9 cellular contexts compared by ENCODE assay signal in the genomic region with DNA sequence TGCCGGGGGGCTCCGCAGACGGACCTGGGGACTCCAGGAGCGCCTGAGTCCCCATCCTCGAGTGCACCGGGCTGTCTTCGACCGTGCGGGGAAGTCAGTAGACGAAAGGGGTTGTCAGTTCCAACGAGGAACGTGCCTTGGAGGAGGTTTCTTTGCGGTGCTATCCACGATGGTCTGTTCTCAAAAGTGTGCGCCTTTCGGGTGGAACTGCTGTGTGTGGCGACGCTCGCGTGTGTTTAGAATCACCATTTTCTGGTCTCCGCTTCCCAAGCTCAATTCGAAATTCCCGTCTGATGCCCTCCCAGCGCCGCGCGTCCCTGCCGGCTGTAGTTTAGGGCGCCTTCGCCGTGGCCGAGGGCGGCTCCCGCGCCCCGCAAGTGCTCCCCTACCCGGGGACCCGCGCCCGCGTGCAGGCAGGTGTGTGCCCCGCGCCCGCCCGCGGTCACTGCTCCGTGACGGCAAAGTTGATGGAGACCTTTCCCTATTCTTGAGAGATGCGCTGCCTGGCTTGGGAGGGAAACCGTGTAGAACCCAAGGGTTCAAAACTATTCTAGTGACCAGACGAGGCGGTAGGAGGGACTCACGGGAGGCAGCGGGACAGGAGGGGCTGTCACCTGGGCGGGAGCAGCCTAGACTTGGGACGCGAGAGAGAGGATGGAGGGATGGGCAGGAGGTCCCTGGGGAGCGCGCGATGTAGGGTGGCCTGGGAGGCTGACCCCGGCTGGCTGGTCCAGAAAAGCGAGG. TPM values are rescaled to one million over a fixed set of nuclear protein-coding genes. Genes with fewer than 3 reads are reported as not detected.
DNase-seq lines count a peak whose midpoint lies in the region; ATAC-seq, FAIRE-seq and TF ChIP-seq lines count a peak whose summit lies in the region.
"Had no signal": no experiment of that assay in that cellular context is flagged by ENCODE, and none has a peak within 500 bp of the region (broad histone marks: within the 10 kb centered on the region; RNA-seq: fewer than 3 reads in every experiment).

No MANE protein-coding gene starts in this region.

- peak overlapping the region; percentile 97 for H3K4me2 ChIP-seq in astrocyte (ENCODE audit: low read length)

- no peaks in the 10 kb centered on the region for H3K79me2 ChIP-seq in astrocyte (ENCODE audit: insufficient read depth, low read length)

- H3K4me3 ChIP-seq in cardiac muscle cell: peak overlapping the region; percentile 83
- peak overlapping the region; percentile 67 for H3K4me3 ChIP-seq in astrocyte (ENCODE audit: insufficient read depth, low read depth, low read length)
- H3K4me3 ChIP-seq in suprapubic skin: peak overlapping the region; percentile 48

- no peak for TF ChIP-seq EP300 in suprapubic skin (IDR thresholded peaks at IDR 0.05)

- H3K27me3 Mint-ChIP-seq in astrocyte (ENCODE audit: low read depth, unreplicated experiment): peaks cover 26% of the 10 kb centered on the region

- no peaks in the 10 kb centered on the region for H3K9me3 ChIP-seq in cardiac muscle cell (ENCODE audit: low read depth)
- H3K9me3 ChIP-seq in astrocyte (ENCODE audit: insufficient read depth, low read depth, low read length): no peaks in the 10 kb centered on the region
- H3K9me3 ChIP-seq in suprapubic skin: no peaks in the 10 kb centered on the region

- WGBS in suprapubic skin: 10% methylated on average over 32 of the region's 62 CpGs

- H3K27ac Mint-ChIP-seq in astrocyte (ENCODE audit: unreplicated experiment): no peak overlapping the region
- H3K27ac Mint-ChIP-seq: activated B cell treated with CpG ODN at 0.5 μM for 24 hours had no signal

- peak overlapping the region; percentile 85 for H3K4me3 Mint-ChIP-seq in astrocyte (ENCODE audit: unreplicated experiment)
- H3K4me3 Mint-ChIP-seq: activated B cell treated with CpG ODN at 0.5 μM for 24 hours had no signal

- DNase-seq in cardiac muscle cell (ENCODE audit: low read depth in 1 of 2, low spot score in 1 of 2) (peak; percentile 26 to 40), Right ventricle myocardium inferior (ENCODE audit: missing footprints) (no peak), astrocyte (ENCODE audit: low read depth) (peak; percentile 20), inferior parietal cortex (ENCODE audit: extremely low spot score) (peak; percentile 21), suprapubic skin (ENCODE audit: low spot score in 2 of 2) (no peak)
- DNase-seq in activated CD4-positive, alpha-beta T cell treated with anti-CD3 and anti-CD28 coated beads for 1 hour: no peak
- DNase-seq: activated B cell treated with CpG ODN at 0.5 μM for 24 hours had no signal

- peaks cover 4% of the 10 kb centered on the region for H3K4me1 Mint-ChIP-seq in astrocyte (ENCODE audit: low read depth, unreplicated experiment)

- FAIRE-seq in astrocyte (lab: Jason Lieb, UNC): no peak

- peaks cover 3% of the 10 kb centered on the region for H3K9me3 Mint-ChIP-seq in astrocyte (ENCODE audit: unreplicated experiment)
- H3K9me3 Mint-ChIP-seq: activated B cell treated with CpG ODN at 0.5 μM for 24 hours had no signal

- TF ChIP-seq POLR2A in suprapubic skin (IDR thresholded peaks at IDR 0.05): no peak

- peak overlapping the region; percentile 59 for H3K9ac ChIP-seq in astrocyte (ENCODE audit: low read length)

- H3K27ac ChIP-seq in cardiac muscle cell (peak overlapping the region; percentile 74), astrocyte (ENCODE audit: low read depth, low read length) (no peak overlapping the region), suprapubic skin (no peak overlapping the region)

- H3K4me1 ChIP-seq in cardiac muscle cell (ENCODE audit: low read depth) (peaks cover 11% of the 10 kb centered on the region), astrocyte (ENCODE audit: insufficient read depth, low read length) (peaks cover 5% of the 10 kb centered on the region), suprapubic skin (peaks cover 21% of the 10 kb centered on the region)

- no peak for ATAC-seq in Right ventricle myocardium inferior
- ATAC-seq in HG02973 (IDR thresholded peaks at IDR 0.05; ENCODE audit: unreplicated experiment): no peak
- no peak for ATAC-seq in GM21447 (IDR thresholded peaks at IDR 0.05; ENCODE audit: unreplicated experiment)

- H3K36me3 ChIP-seq in cardiac muscle cell (no peaks in the 10 kb centered on the region), astrocyte (ENCODE audit: insufficient read depth, low read length) (no peaks in the 10 kb centered on the region), suprapubic skin (no peaks in the 10 kb centered on the region)

- peaks cover 3% of the 10 kb centered on the region for H3K36me3 Mint-ChIP-seq in astrocyte (ENCODE audit: low read depth, unreplicated experiment)

- no peaks in the 10 kb centered on the region for H4K20me1 ChIP-seq in astrocyte (ENCODE audit: insufficient read depth, low read length)

- H3K27me3 ChIP-seq in cardiac muscle cell: peaks cover 9% of the 10 kb centered on the region
- H3K27me3 ChIP-seq in astrocyte (ENCODE audit: insufficient read depth, low read length): peaks cover 16% of the 10 kb centered on the region
- H3K27me3 ChIP-seq in suprapubic skin: peaks cover 38% of the 10 kb centered on the region

- intact Hi-C loops in Right ventricle myocardium inferior (cut with DNase I): loop anchor here (5.0 to 10.0 kb wide), 2 partner anchors 239 to 683 kb away; no protein-coding TSS in a partner anchor

- peak overlapping the region; percentile 88 for H2AFZ ChIP-seq in astrocyte (ENCODE audit: low read depth, low read length)

- TF ChIP-seq CTCF in cardiac muscle cell (IDR thresholded peaks at IDR 0.05; ENCODE audit: low read depth, low read length): no peak
- no peak for TF ChIP-seq CTCF in astrocyte (IDR thresholded peaks at IDR 0.05; ENCODE audit: insufficient read depth, low read depth, low read length)
- TF ChIP-seq CTCF in suprapubic skin (IDR thresholded peaks at IDR 0.05): no peak

RNA-seq across cellular contexts. Expression of a gene that starts 1.0 kb away (rescaled TPM):
- total RNA-seq in cardiac muscle cell (8.1 and 13.9 TPM in 2 replicates), Right ventricle myocardium inferior (6.3 TPM), astrocyte (2.9 and 3.1 TPM in 2 replicates), suprapubic skin (under 1 TPM in 3 of 4 donors, not detected in 1; 0.21 to 0.80 (median 0.42) TPM)
- polyA plus RNA-seq in cardiac muscle cell: 13.2 and 25.2 TPM in 2 replicates
- total RNA-seq: activated B cell treated with CpG ODN at 0.5 μM for 24 hours had no signal

Comparison
In these comparisons a context has a peak if more than half of its experiments do, and no peak if none do; other contexts are left out.
1. DNase-seq: peak in cardiac muscle cell (2 of 2), astrocyte (single experiment) and inferior parietal cortex (single experiment); none in Right ventricle myocardium inferior (single experiment), suprapubic skin (0 of 2) and activated CD4-positive, alpha-beta T cell treated with anti-CD3 and anti-CD28 coated beads for 1 hour (single experiment).
2. Peak in every context shown above with its lines, with median percentiles within 50 percentile points of each other: H3K4me3 ChIP-seq.